In genomic region chr10:103759100-103759781, GRCh38 we compare ENCODE assay signal across 8 cellular contexts.
DNase-seq lines count a peak whose midpoint lies in the region; ATAC-seq, FAIRE-seq and TF ChIP-seq lines count a peak whose summit lies in the region.

No MANE protein-coding gene starts in this region.

- CTCF ChIA-PET in A549 (lab: Yijun Ruan, JAX): interaction anchor here (0.7 to 3.5 kb wide), 11 partner anchors 8 to 579 kb away, joined by 3 to 23 read pairs (median 4); partner anchors contain the start of gene ITPRIP

- DNase-seq in A549 (ENCODE audit: low read depth in 1 of 2, low spot score in 1 of 2): peak; percentile 55 to 89
- DNase-seq in NCI-H1694 (lab: John Stamatoyannopoulos, UW): peak; percentile 70
- peak in 1 of 2 donors; percentile 35 for DNase-seq in activated naive CD4-positive, alpha-beta T cell treated with anti-CD3 and anti-CD28 coated beads, Interleukin-2, amount 50 U/mL, for 72 hours (ENCODE audit: low spot score in 2 of 2)
- DNase-seq in Right ventricle myocardium superior: peak; percentile 65
- DNase-seq in sciatic nerve (ENCODE audit: low spot score): no peak
- DNase-seq in erythroblast (lab: John Stamatoyannopoulos, UW): no peak
- no peak for DNase-seq in COLO829 (ENCODE audit: low spot score)

- POLR2A ChIA-PET in A549 (lab: Yijun Ruan, JAX): interaction anchor here (1.0 to 2.2 kb wide), 4 partner anchors 13 to 361 kb away, joined by 3 to 7 read pairs (median 5); no protein-coding TSS in a partner anchor

- TF ChIP-seq RAD21 in A549 (conservative IDR thresholded peaks at IDR 0.05 in 1 of 2, IDR thresholded peaks at IDR 0.05 in 1 of 2): peak in 1 of 2 experiments; percentile 38; a peak in 2 of 5 replicates

- peak overlapping the region; percentile 67 to 83 for H3K27ac Mint-ChIP-seq in activated naive CD4-positive, alpha-beta T cell treated with anti-CD3 and anti-CD28 coated beads, Interleukin-2, amount 50 U/mL, for 72 hours

- peak overlapping the region; percentile 92 to 94 for H3K27ac ChIP-seq in A549

- TF ChIP-seq EP300 in A549 (IDR thresholded peaks at IDR 0.05): peak in 1 of 2 experiments; percentile 55; a peak in 1 of 5 replicates

- peak; percentile 80 to 85 for ATAC-seq in A549
- peak; percentile 67 for ATAC-seq in GM18858 (IDR thresholded peaks at IDR 0.05; ENCODE audit: unreplicated experiment)
- ATAC-seq in activated naive CD4-positive, alpha-beta T cell treated with anti-CD3 and anti-CD28 coated beads, Interleukin-2, amount 50 U/mL, for 72 hours: peak; percentile 27 to 88
- ATAC-seq in Right ventricle myocardium superior (ENCODE audit: poor library complexity): peak; percentile 84
- peak; percentile 70 for ATAC-seq in sciatic nerve

- no peak for FAIRE-seq in A549 (lab: Jason Lieb, UNC)

- TF ChIP-seq CTCF in A549 (IDR thresholded peaks at IDR 0.05): no peak

- TF ChIP-seq POLR2A in A549 (IDR thresholded peaks at IDR 0.05; ENCODE audit: low read length) (no peak), erythroblast (IDR thresholded peaks at IDR 0.05; ENCODE audit: low read length) (no peak)

- WGBS in A549 (ENCODE audit: missing lambda C conversion rate): 7% methylated on average over 10 of the region's 10 CpGs

- H3K9me3 Mint-ChIP-seq in activated naive CD4-positive, alpha-beta T cell treated with anti-CD3 and anti-CD28 coated beads, Interleukin-2, amount 50 U/mL, for 72 hours: no peaks in the 10 kb centered on the region

- intact Hi-C loops in Right ventricle myocardium superior (cut with DNase I) (no loop called here), sciatic nerve (cut with DNase I) (no loop called here)

- peaks cover 76% of the 10 kb centered on the region for H3K4me1 ChIP-seq in A549

- H3K4me2 ChIP-seq in A549: peak overlapping the region; percentile 74

- no peak overlapping the region for H3K4me3 ChIP-seq in A549

- no peaks in the 10 kb centered on the region for H3K9me3 ChIP-seq in A549

- H3K36me3 Mint-ChIP-seq in activated naive CD4-positive, alpha-beta T cell treated with anti-CD3 and anti-CD28 coated beads, Interleukin-2, amount 50 U/mL, for 72 hours: no peaks in the 10 kb centered on the region

TF ChIP-seq in A549, 52 proteins besides CTCF, POLR2A, EP300 and RAD21:
- no peak for TF ChIP-seq FOXS1 (CRISPR knock-in tag; IDR thresholded peaks at IDR 0.05)
- no peak for TF ChIP-seq ZC3H11A (IDR thresholded peaks at IDR 0.05)
- TF ChIP-seq CEBPB (IDR thresholded peaks at IDR 0.05): peak; percentile 57 to 62; a peak in 3 of 4 replicates
- no peak for TF ChIP-seq RCOR1 (IDR thresholded peaks at IDR 0.05; ENCODE audit: low read depth, low read length)
- TF ChIP-seq HOXB13 (CRISPR knock-in tag; IDR thresholded peaks at IDR 0.05; ENCODE audit: low read depth): no peak
- no peak for TF ChIP-seq EHMT2 (IDR thresholded peaks at IDR 0.05; ENCODE audit: low read depth)
- TF ChIP-seq JUNB (IDR thresholded peaks at IDR 0.05): no peak
- no peak for TF ChIP-seq ESRRA (IDR thresholded peaks at IDR 0.05; ENCODE audit: borderline replicate concordance, low read length)
- TF ChIP-seq BCL3 (IDR thresholded peaks at IDR 0.05): no peak; the same call in 2 of the 3 replicates
- peak; percentile 69 for TF ChIP-seq MAFK (IDR thresholded peaks at IDR 0.05; ENCODE audit: partially characterized antibody)
- no peak for TF ChIP-seq CHD2 (IDR thresholded peaks at IDR 0.05; ENCODE audit: low read length, partially characterized antibody)
- TF ChIP-seq, protein P1, sequence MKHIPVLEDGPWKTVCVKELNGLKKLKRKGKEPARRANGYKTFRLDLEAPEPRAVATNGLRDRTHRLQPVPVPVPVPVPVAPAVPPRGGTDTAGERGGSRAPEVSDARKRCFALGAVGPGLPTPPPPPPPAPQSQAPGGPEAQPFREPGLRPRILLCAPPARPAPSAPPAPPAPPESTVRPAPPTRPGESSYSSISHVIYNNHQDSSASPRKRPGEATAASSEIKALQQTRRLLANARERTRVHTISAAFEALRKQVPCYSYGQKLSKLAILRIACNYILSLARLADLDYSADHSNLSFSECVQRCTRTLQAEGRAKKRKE (CRISPR knock-in tag; IDR thresholded peaks at IDR 0.05; ENCODE audit: low read depth): no peak
- 0 out of 2 replicates have a peak, but pooled peaks have one; percentile 42 for TF ChIP-seq MYC (IDR thresholded peaks at IDR 0.05; ENCODE audit: borderline replicate concordance, low read length)
- TF ChIP-seq HDAC2 (IDR thresholded peaks at IDR 0.05): no peak
- TF ChIP-seq CBX2 (IDR thresholded peaks at IDR 0.05; ENCODE audit: borderline replicate concordance, low read depth): no peak
- TF ChIP-seq POLR2AphosphoS2 (conservative IDR thresholded peaks at IDR 0.05; ENCODE audit: low read length): no peak
- TF ChIP-seq, protein P2, sequence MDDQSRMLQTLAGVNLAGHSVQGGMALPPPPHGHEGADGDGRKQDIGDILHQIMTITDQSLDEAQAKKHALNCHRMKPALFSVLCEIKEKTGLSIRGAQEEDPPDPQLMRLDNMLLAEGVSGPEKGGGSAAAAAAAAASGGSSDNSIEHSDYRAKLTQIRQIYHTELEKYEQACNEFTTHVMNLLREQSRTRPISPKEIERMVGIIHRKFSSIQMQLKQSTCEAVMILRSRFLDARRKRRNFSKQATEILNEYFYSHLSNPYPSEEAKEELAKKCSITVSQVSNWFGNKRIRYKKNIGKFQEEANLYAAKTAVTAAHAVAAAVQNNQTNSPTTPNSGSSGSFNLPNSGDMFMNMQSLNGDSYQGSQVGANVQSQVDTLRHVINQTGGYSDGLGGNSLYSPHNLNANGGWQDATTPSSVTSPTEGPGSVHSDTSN (IDR thresholded peaks at IDR 0.05): no peak
- TF ChIP-seq, protein P3, sequence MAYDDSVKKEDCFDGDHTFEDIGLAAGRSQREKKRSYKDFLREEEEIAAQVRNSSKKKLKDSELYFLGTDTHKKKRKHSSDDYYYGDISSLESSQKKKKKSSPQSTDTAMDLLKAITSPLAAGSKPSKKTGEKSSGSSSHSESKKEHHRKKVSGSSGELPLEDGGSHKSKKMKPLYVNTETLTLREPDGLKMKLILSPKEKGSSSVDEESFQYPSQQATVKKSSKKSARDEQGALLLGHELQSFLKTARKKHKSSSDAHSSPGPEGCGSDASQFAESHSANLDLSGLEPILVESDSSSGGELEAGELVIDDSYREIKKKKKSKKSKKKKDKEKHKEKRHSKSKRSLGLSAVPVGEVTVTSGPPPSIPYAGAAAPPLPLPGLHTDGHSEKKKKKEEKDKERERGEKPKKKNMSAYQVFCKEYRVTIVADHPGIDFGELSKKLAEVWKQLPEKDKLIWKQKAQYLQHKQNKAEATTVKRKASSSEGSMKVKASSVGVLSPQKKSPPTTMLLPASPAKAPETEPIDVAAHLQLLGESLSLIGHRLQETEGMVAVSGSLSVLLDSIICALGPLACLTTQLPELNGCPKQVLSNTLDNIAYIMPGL (CRISPR knock-in tag; IDR thresholded peaks at IDR 0.05; ENCODE audit: borderline replicate concordance): no peak
- TF ChIP-seq PHF8 (IDR thresholded peaks at IDR 0.05; ENCODE audit: borderline replicate concordance, low read depth): no peak
- TF ChIP-seq ZSCAN20 (CRISPR knock-in tag; IDR thresholded peaks at IDR 0.05): no peak
- no peak for TF ChIP-seq TP53 (CRISPR knock-in tag; IDR thresholded peaks at IDR 0.05)
- no peak for TF ChIP-seq E2F6 (IDR thresholded peaks at IDR 0.05; ENCODE audit: borderline replicate concordance, low read depth)
- no peak for TF ChIP-seq CHD4 (IDR thresholded peaks at IDR 0.05; ENCODE audit: borderline replicate concordance)
- TF ChIP-seq HOXA7 (CRISPR knock-in tag; IDR thresholded peaks at IDR 0.05): no peak
- TF ChIP-seq BHLHE40 (IDR thresholded peaks at IDR 0.05; ENCODE audit: low read depth, low read length): no peak
- no peak for TF ChIP-seq HOXB5 (CRISPR knock-in tag; IDR thresholded peaks at IDR 0.05)
- TF ChIP-seq RARB (CRISPR knock-in tag; IDR thresholded peaks at IDR 0.05): no peak
- TF ChIP-seq EHF (CRISPR knock-in tag; IDR thresholded peaks at IDR 0.05): no peak
- TF ChIP-seq KDM5A (IDR thresholded peaks at IDR 0.05): no peak
- TF ChIP-seq ZFP36 (IDR thresholded peaks at IDR 0.05; ENCODE audit: borderline replicate concordance, partially characterized antibody): no peak
- TF ChIP-seq MAX (IDR thresholded peaks at IDR 0.05): peak; percentile 63
- TF ChIP-seq CBX8 (IDR thresholded peaks at IDR 0.05): no peak
- no peak for TF ChIP-seq ZNF302 (CRISPR knock-in tag; IDR thresholded peaks at IDR 0.05)
- peak in 1 of 2 experiments; percentile 23; a peak in 2 of 5 replicates for TF ChIP-seq JUN (IDR thresholded peaks at IDR 0.05)
- peak; percentile 9; the same call in 1 of the 3 replicates for TF ChIP-seq SMC3 (IDR thresholded peaks at IDR 0.05)

Comparison
In these comparisons a context has a peak if more than half of its experiments do, and no peak if none do; other contexts are left out.
1. DNase-seq: peak in A549 (2 of 2), NCI-H1694 (single experiment) and Right ventricle myocardium superior (single experiment); none in sciatic nerve (single experiment), erythroblast (0 of 2) and COLO829 (single experiment).
2. Peak in every context shown above with its lines, with median percentiles within 50 percentile points of each other: ATAC-seq.